Comparison of ENCODE assay signal across 8 cellular contexts in the genomic region with DNA sequence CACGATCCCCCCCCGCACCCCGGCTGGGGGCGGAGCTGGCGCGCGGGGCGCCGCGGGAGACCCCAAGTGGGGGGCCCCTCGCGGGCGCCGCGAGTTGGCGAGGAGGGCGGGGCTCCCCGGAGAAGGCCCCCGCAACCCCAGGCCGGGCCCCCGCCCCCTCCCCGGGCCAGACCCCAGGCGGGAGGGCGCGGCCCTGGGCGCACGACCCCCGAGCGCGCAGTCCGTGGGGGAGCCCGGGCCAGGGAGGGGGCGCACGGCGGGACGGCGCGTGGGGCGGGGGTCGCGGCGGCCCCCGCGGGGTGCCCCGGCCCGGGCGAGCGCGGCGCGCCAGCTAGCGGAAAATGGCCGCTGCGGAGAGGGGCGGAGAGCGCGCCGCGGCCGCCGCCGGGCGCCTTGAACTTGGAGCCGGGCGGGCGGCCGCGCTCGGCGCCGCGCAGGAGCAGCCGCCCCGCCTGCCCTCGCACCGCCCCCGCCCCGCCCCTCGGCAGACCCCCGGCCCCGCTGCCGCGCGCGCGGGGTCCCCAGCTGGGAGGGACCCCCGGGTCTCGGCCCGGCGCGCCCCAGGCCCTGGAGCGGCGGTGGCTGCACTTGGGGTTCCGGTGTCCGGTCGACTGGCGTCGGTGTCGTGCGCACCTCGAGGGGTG. TPM values are rescaled to one million over a fixed set of nuclear protein-coding genes. Genes with fewer than 3 reads are reported as not detected.
DNase-seq lines count a peak whose midpoint lies in the region; ATAC-seq and TF ChIP-seq lines count a peak whose summit lies in the region.

No MANE protein-coding gene starts in this region.

- H3K27me3 Mint-ChIP-seq in activated T-cell treated with anti-CD3 and anti-CD28 coated beads, Interleukin-2, amount 50 U/mL, for 4 hours (ENCODE audit: low read depth) = peaks cover under 1% of the 10 kb centered on the region

- TF ChIP-seq CTCF in GM10248 (IDR thresholded peaks at IDR 0.05; ENCODE audit: control extremely low read depth, extremely low read depth, low read depth, missing control alignments) = no peak
- TF ChIP-seq CTCF in heart left ventricle (IDR thresholded peaks at IDR 0.05) = no peak
- TF ChIP-seq CTCF in gastrocnemius medialis (IDR thresholded peaks at IDR 0.05 in 4 of 5, conservative IDR thresholded peaks at IDR 0.05 in 1 of 5) = no peak

- H3K9me3 Mint-ChIP-seq in activated T-cell treated with anti-CD3 and anti-CD28 coated beads, Interleukin-2, amount 50 U/mL, for 4 hours = peaks cover under 1% of the 10 kb centered on the region

- H3K4me1 ChIP-seq in heart left ventricle = peaks cover 0 to 50% (median 27%) of the 10 kb centered on the region in 12 donors
- peaks cover 19 to 20% of the 10 kb centered on the region in 2 donors for H3K4me1 ChIP-seq in gastrocnemius medialis

- POLR2A ChIA-PET in GM10248 (lab: Yijun Ruan, JAX) = no interaction called here

- H3K36me3 ChIP-seq in heart left ventricle (peaks cover 0 to 4% (median 0%) of the 10 kb centered on the region in 9 donors), gastrocnemius medialis (no peaks in the 10 kb centered on the region)

- peak overlapping the region; percentile 89 for H3K4me3 Mint-ChIP-seq in activated T-cell treated with anti-CD3 and anti-CD28 coated beads, Interleukin-2, amount 50 U/mL, for 4 hours

- TF ChIP-seq POLR2A in heart left ventricle (IDR thresholded peaks at IDR 0.05) (no peak), gastrocnemius medialis (IDR thresholded peaks at IDR 0.05) (no peak)

- H3K27me3 ChIP-seq in heart left ventricle = peaks cover 0 to 3% (median 0%) of the 10 kb centered on the region in 9 donors
- no peaks in the 10 kb centered on the region for H3K27me3 ChIP-seq in gastrocnemius medialis

- in situ Hi-C loops in gastrocnemius medialis (cut with MboI; ENCODE audit: low sequenced_read_pairs in 4 of 4) = no loop called here

- intact Hi-C loops in heart left ventricle (cut with DNase I) (loop anchor here in 8 of 10 donors (1.0 to 5.0 kb wide), 8 partner anchors 23 to 69 kb away; no protein-coding TSS in a partner anchor), gastrocnemius medialis (cut with DNase I; ENCODE audit: low total_unique reads) (loop anchor here (2.0 to 5.0 kb wide), 3 partner anchors 23 to 92 kb away; no protein-coding TSS in a partner anchor)

- H3K36me3 Mint-ChIP-seq in activated T-cell treated with anti-CD3 and anti-CD28 coated beads, Interleukin-2, amount 50 U/mL, for 4 hours (ENCODE audit: insufficient read depth) = no peaks in the 10 kb centered on the region

- H3K4me1 Mint-ChIP-seq in activated T-cell treated with anti-CD3 and anti-CD28 coated beads, Interleukin-2, amount 50 U/mL, for 4 hours (ENCODE audit: low read depth) = peaks cover 33% of the 10 kb centered on the region

- WGBS in heart left ventricle, 4 donors = 0 to 3% (median 1%) methylated on average over 13 to 101 of the region's 101 CpGs

- H3K4me3 ChIP-seq in heart left ventricle (peak overlapping the region; percentile 77 to 100 (median 98)), gastrocnemius medialis (peak overlapping the region; percentile 79 to 95 (median 92))

- ATAC-seq in HG03520 (IDR thresholded peaks at IDR 0.05; ENCODE audit: unreplicated experiment) (peak; percentile 21), heart left ventricle (peak in 1 of 4 donors; percentile 0), gastrocnemius medialis (peak; percentile 16 to 19), GM21786 (IDR thresholded peaks at IDR 0.05; ENCODE audit: unreplicated experiment) (no peak), GM21619 (IDR thresholded peaks at IDR 0.05; ENCODE audit: unreplicated experiment) (no peak)
- peak; percentile 48 to 52 for ATAC-seq in activated T-cell treated with anti-CD3 and anti-CD28 coated beads, Interleukin-2, amount 50 U/mL, for 4 hours

- CTCF ChIA-PET in GM10248 (lab: Yijun Ruan, JAX) = no interaction called here

- DNase-seq in GM10248 (ENCODE audit: extremely low spot score) = peak; percentile 73
- peak; percentile 21 for DNase-seq in activated T-cell treated with anti-CD3 and anti-CD28 coated beads, Interleukin-2, amount 50 U/mL, for 4 hours
- peak in 1 of 5 donors; percentile 69 for DNase-seq in heart left ventricle
- DNase-seq in gastrocnemius medialis = no peak
- no peak for DNase-seq in SW480 (ENCODE audit: low spot score)

- H3K9me3 ChIP-seq in heart left ventricle (peaks cover 0 to 4% (median under 1%) of the 10 kb centered on the region in 12 donors), gastrocnemius medialis (no peaks in the 10 kb centered on the region)

- H3K27ac ChIP-seq in heart left ventricle = peak overlapping the region; percentile 93 to 100 (median 100)
- peak overlapping the region; percentile 98 to 100 (median 100) for H3K27ac ChIP-seq in gastrocnemius medialis

RNA-seq across cellular contexts. Expression of gene NFIC, which starts 6.4 kb away (rescaled TPM):
- total RNA-seq in activated T-cell treated with anti-CD3 and anti-CD28 coated beads, Interleukin-2, amount 50 U/mL, for 4 hours = 10 to 100 TPM; 26.0 to 33.6 (median 30.3) TPM
- total RNA-seq in heart left ventricle (100 to 1,000 TPM; 107 to 267 (median 155) TPM), gastrocnemius medialis (100 to 1,000 TPM in 3 of 4 donors, 10 to 100 TPM in 1; 90.2 to 403 (median 348) TPM)
- 100 to 1,000 TPM; 159 to 192 TPM for polyA plus RNA-seq in heart left ventricle

Comparison
In these comparisons a context has a peak if more than half of its experiments do, and no peak if none do; other contexts are left out.
1. DNase-seq: peak in GM10248 (single experiment) and activated T-cell treated with anti-CD3 and anti-CD28 coated beads, Interleukin-2, amount 50 U/mL, for 4 hours (single experiment); none in gastrocnemius medialis (0 of 2) and SW480 (single experiment).
2. ATAC-seq: peak in HG03520 (single experiment), activated T-cell treated with anti-CD3 and anti-CD28 coated beads, Interleukin-2, amount 50 U/mL, for 4 hours (2 of 2) and gastrocnemius medialis (2 of 2); none in GM21786 (single experiment) and GM21619 (single experiment).